8 cellular contexts compared by ENCODE assay signal in genomic region chr11:78313181-78313788, GRCh38.
DNase-seq lines count a peak whose midpoint lies in the region; ATAC-seq, FAIRE-seq and TF ChIP-seq lines count a peak whose summit lies in the region.
"Had no signal": no experiment of that assay in that cellular context is flagged by ENCODE, and none has a peak within 500 bp of the region (broad histone marks: within the 10 kb centered on the region; RNA-seq: fewer than 3 reads in every experiment).

No MANE protein-coding gene starts in this region.

- no peak for FAIRE-seq in HTR-8/SVneo (lab: Jason Lieb, UNC)

- ATAC-seq in HG03565 (IDR thresholded peaks at IDR 0.05; ENCODE audit: unreplicated experiment), result no peak

- H3K4me3 ChIP-seq in hepatocyte (no peak overlapping the region), suprapubic skin (no peak overlapping the region), endodermal cell (ENCODE audit: low read length) (no peak overlapping the region)
- H3K4me3 ChIP-seq in CD8-positive, alpha-beta memory T cell (ENCODE audit: low read length), result no peak overlapping the region

- H3K36me3 ChIP-seq in hepatocyte (replicated peaks; ENCODE audit: insufficient read depth, low read depth), result no peaks in the 10 kb centered on the region
- no peaks in the 10 kb centered on the region for H3K36me3 ChIP-seq in suprapubic skin
- H3K36me3 ChIP-seq in endodermal cell (ENCODE audit: control insufficient read depth, insufficient read depth, low read length), result no peaks in the 10 kb centered on the region
- no peaks in the 10 kb centered on the region for H3K36me3 ChIP-seq in CD8-positive, alpha-beta memory T cell (ENCODE audit: insufficient read depth, low read length)

- intact Hi-C loops in activated T-helper 2 cell treated with anti-CD3 and anti-CD28 coated beads, Interferon-gamma antibody, Interleukin-2, Interleukin-4, amounts not matched to agents 10 μg/mL and 5 μg/mL and 100 μg/mL, durations not matched to agents 14 hours and 24 hours and 36 hours (cut with micrococcal nuclease), result loop anchor here (1.0 to 5.0 kb wide), 4 partner anchors 8 to 86 kb away; no protein-coding TSS in a partner anchor

- peaks cover 19% of the 10 kb centered on the region for H3K4me1 ChIP-seq in hepatocyte (ENCODE audit: insufficient read depth)
- H3K4me1 ChIP-seq in suprapubic skin, result peaks cover 53% of the 10 kb centered on the region
- no peaks in the 10 kb centered on the region for H3K4me1 ChIP-seq in endodermal cell (ENCODE audit: control insufficient read depth, insufficient read depth, low read length)
- H3K4me1 ChIP-seq in CD8-positive, alpha-beta memory T cell (ENCODE audit: insufficient read depth, low read length), result no peaks in the 10 kb centered on the region

- H3K4me1 Mint-ChIP-seq in activated T-helper 2 cell treated with anti-CD3 and anti-CD28 coated beads, Interferon-gamma antibody, Interleukin-2, Interleukin-4, amounts not matched to agents 10 μg/mL and 5 μg/mL and 100 μg/mL, durations not matched to agents 14 hours and 24 hours and 36 hours (ENCODE audit: low read depth), result peaks cover 84% of the 10 kb centered on the region
- no peaks in the 10 kb centered on the region for H3K4me1 Mint-ChIP-seq in endodermal cell
- peaks cover 0 to 4% (median 0%) of the 10 kb centered on the region in 3 donors for H3K4me1 Mint-ChIP-seq in CD8-positive, alpha-beta memory T cell

- DNase-seq in HTR-8/SVneo (ENCODE audit: insufficient read length, low spot score) (peak; percentile 24), hepatocyte (ENCODE audit: low spot score) (peak; percentile 31), suprapubic skin (ENCODE audit: low spot score in 2 of 2) (peak in 1 of 2 donors; percentile 66), endodermal cell (no peak)
- DNase-seq in activated T-helper 2 cell treated with anti-CD3 and anti-CD28 coated beads, Interferon-gamma antibody, Interleukin-2, Interleukin-4, amounts not matched to agents 10 μg/mL and 5 μg/mL and 100 μg/mL, durations not matched to agents 14 hours and 24 hours and 36 hours (ENCODE audit: low spot score), result no peak
- DNase-seq in CD8-positive, alpha-beta memory T cell, result no peak
- DNase-seq: activated naive CD8-positive, alpha-beta T cell treated with anti-CD3 and anti-CD28 coated beads, Interleukin-2, amount 10 ng/mL, durations not matched to agents 7 days and 5 days had no signal

- no peaks in the 10 kb centered on the region for H3K27me3 Mint-ChIP-seq in activated T-helper 2 cell treated with anti-CD3 and anti-CD28 coated beads, Interferon-gamma antibody, Interleukin-2, Interleukin-4, amounts not matched to agents 10 μg/mL and 5 μg/mL and 100 μg/mL, durations not matched to agents 14 hours and 24 hours and 36 hours (ENCODE audit: low read depth)
- H3K27me3 Mint-ChIP-seq in endodermal cell (ENCODE audit: insufficient read depth), result no peaks in the 10 kb centered on the region
- peaks cover 2 to 3% of the 10 kb centered on the region in 2 donors for H3K27me3 Mint-ChIP-seq in CD8-positive, alpha-beta memory T cell

- TF ChIP-seq EP300 in suprapubic skin (IDR thresholded peaks at IDR 0.05), result no peak

- no peaks in the 10 kb centered on the region for H4K20me1 ChIP-seq in hepatocyte (ENCODE audit: insufficient read depth, poor library complexity, severe bottlenecking)

- H3K27ac Mint-ChIP-seq in activated T-helper 2 cell treated with anti-CD3 and anti-CD28 coated beads, Interferon-gamma antibody, Interleukin-2, Interleukin-4, amounts not matched to agents 10 μg/mL and 5 μg/mL and 100 μg/mL, durations not matched to agents 14 hours and 24 hours and 36 hours, result peak overlapping the region; percentile 79
- no peak overlapping the region for H3K27ac Mint-ChIP-seq in endodermal cell
- peak overlapping the region in 1 of 8 donors; percentile 17 for H3K27ac Mint-ChIP-seq in CD8-positive, alpha-beta memory T cell
- H3K27ac Mint-ChIP-seq: activated naive CD8-positive, alpha-beta T cell treated with anti-CD3 and anti-CD28 coated beads, Interleukin-2, amount 10 ng/mL, durations not matched to agents 7 days and 5 days had no signal

- H3K9ac ChIP-seq in endodermal cell (ENCODE audit: extremely low read depth, low read length, poor library complexity, severe bottlenecking), result no peak overlapping the region

- WGBS in hepatocyte (ENCODE audit: low lambda C conversion rate, missing lambda C conversion rate), result 85% methylated on average over 2 of the region's 2 CpGs
- WGBS in suprapubic skin, result 83% methylated on average over 2 of the region's 2 CpGs
- 97 to 100% methylated on average over 2 of the region's 2 CpGs for WGBS in endodermal cell (ENCODE audit: insufficient coverage in 1 of 2, insufficient read length in 1 of 2), 2 experiments

- H3K79me2 ChIP-seq in hepatocyte, result peaks cover 59% of the 10 kb centered on the region

- no peak overlapping the region for H3K4me2 ChIP-seq in hepatocyte

- H3K9me3 ChIP-seq in hepatocyte (ENCODE audit: low read depth), result no peaks in the 10 kb centered on the region
- H3K9me3 ChIP-seq in suprapubic skin, result no peaks in the 10 kb centered on the region
- H3K9me3 ChIP-seq in endodermal cell (ENCODE audit: control insufficient read depth, low read length), result no peaks in the 10 kb centered on the region
- H3K9me3 ChIP-seq in CD8-positive, alpha-beta memory T cell (ENCODE audit: low read length), result no peaks in the 10 kb centered on the region

- TF ChIP-seq POLR2A in suprapubic skin (IDR thresholded peaks at IDR 0.05), result no peak

- H3K27me3 ChIP-seq in hepatocyte (no peaks in the 10 kb centered on the region), suprapubic skin (no peaks in the 10 kb centered on the region), endodermal cell (ENCODE audit: control insufficient read depth, insufficient read depth, low read length, poor library complexity, severe bottlenecking) (no peaks in the 10 kb centered on the region)
- H3K27me3 ChIP-seq in CD8-positive, alpha-beta memory T cell (ENCODE audit: insufficient read depth, low read length, poor library complexity, severe bottlenecking), result no peaks in the 10 kb centered on the region

- H3K4me3 Mint-ChIP-seq in activated T-helper 2 cell treated with anti-CD3 and anti-CD28 coated beads, Interferon-gamma antibody, Interleukin-2, Interleukin-4, amounts not matched to agents 10 μg/mL and 5 μg/mL and 100 μg/mL, durations not matched to agents 14 hours and 24 hours and 36 hours (ENCODE audit: low read depth), result no peak overlapping the region
- H3K4me3 Mint-ChIP-seq in endodermal cell, result no peak overlapping the region
- H3K4me3 Mint-ChIP-seq in CD8-positive, alpha-beta memory T cell, result no peak overlapping the region
- H3K4me3 Mint-ChIP-seq: activated naive CD8-positive, alpha-beta T cell treated with anti-CD3 and anti-CD28 coated beads, Interleukin-2, amount 10 ng/mL, durations not matched to agents 7 days and 5 days had no signal

- H3K36me3 Mint-ChIP-seq in activated T-helper 2 cell treated with anti-CD3 and anti-CD28 coated beads, Interferon-gamma antibody, Interleukin-2, Interleukin-4, amounts not matched to agents 10 μg/mL and 5 μg/mL and 100 μg/mL, durations not matched to agents 14 hours and 24 hours and 36 hours (ENCODE audit: low read depth), result peaks cover 40% of the 10 kb centered on the region
- peaks cover 5% of the 10 kb centered on the region for H3K36me3 Mint-ChIP-seq in endodermal cell (ENCODE audit: low read depth)
- no peaks in the 10 kb centered on the region for H3K36me3 Mint-ChIP-seq in CD8-positive, alpha-beta memory T cell

- H3K9me2 ChIP-seq in hepatocyte (replicated peaks; ENCODE audit: insufficient read depth), result no peaks in the 10 kb centered on the region

- POLR2A ChIA-PET in CD8-positive, alpha-beta memory T cell (lab: Charles Lee), result no interaction called here

- peaks cover 9% of the 10 kb centered on the region for H3K9me3 Mint-ChIP-seq in activated T-helper 2 cell treated with anti-CD3 and anti-CD28 coated beads, Interferon-gamma antibody, Interleukin-2, Interleukin-4, amounts not matched to agents 10 μg/mL and 5 μg/mL and 100 μg/mL, durations not matched to agents 14 hours and 24 hours and 36 hours
- no peaks in the 10 kb centered on the region for H3K9me3 Mint-ChIP-seq in endodermal cell
- H3K9me3 Mint-ChIP-seq in CD8-positive, alpha-beta memory T cell, result no peaks in the 10 kb centered on the region
- H3K9me3 Mint-ChIP-seq: activated naive CD8-positive, alpha-beta T cell treated with anti-CD3 and anti-CD28 coated beads, Interleukin-2, amount 10 ng/mL, durations not matched to agents 7 days and 5 days had no signal

- no peak overlapping the region for H2AFZ ChIP-seq in hepatocyte

- CTCF ChIA-PET in CD8-positive, alpha-beta memory T cell (lab: Charles Lee), result no interaction called here

- H3K27ac ChIP-seq in hepatocyte, result no peak overlapping the region
- peak overlapping the region; percentile 51 for H3K27ac ChIP-seq in suprapubic skin
- no peak overlapping the region for H3K27ac ChIP-seq in endodermal cell (ENCODE audit: low read depth, low read length)
- H3K27ac ChIP-seq in CD8-positive, alpha-beta memory T cell (ENCODE audit: low read depth, low read length), result no peak overlapping the region

- TF ChIP-seq CTCF in hepatocyte (IDR thresholded peaks at IDR 0.05; ENCODE audit: poor library complexity) (no peak), suprapubic skin (IDR thresholded peaks at IDR 0.05) (no peak), endodermal cell (conservative IDR thresholded peaks at IDR 0.05) (no peak)

Comparison
In these comparisons a context has a peak if more than half of its experiments do, and no peak if none do; other contexts are left out.
1. DNase-seq: peak in HTR-8/SVneo (single experiment) and hepatocyte (single experiment); none in activated T-helper 2 cell treated with anti-CD3 and anti-CD28 coated beads, Interferon-gamma antibody, Interleukin-2, Interleukin-4, amounts not matched to agents 10 μg/mL and 5 μg/mL and 100 μg/mL, durations not matched to agents 14 hours and 24 hours and 36 hours (single experiment), endodermal cell (single experiment) and CD8-positive, alpha-beta memory T cell (0 of 5).